In the genomic region with DNA sequence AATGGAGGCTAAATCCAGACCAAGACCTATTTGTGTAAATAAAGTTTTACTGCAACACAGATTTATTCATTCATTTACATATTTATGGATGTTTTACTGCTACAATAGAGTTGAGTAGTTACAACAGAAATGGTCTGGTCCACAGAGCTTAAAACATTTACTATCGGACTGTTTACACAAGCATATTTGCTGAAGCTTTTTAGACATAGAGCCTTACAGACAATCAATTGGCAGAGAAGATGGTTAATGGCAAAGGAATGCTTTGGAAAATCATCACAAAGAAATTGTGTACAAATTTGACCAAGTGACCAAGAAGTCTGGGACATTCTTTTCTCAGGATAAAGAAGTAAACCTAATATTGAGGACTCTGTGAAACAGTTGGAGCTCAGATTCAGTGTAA, we compare ENCODE assay signal across 20 cellular contexts.
"Had no signal": no experiment of that assay in that cellular context is flagged by ENCODE, and none has a peak within 500 bp of the region (broad histone marks: within the 10 kb centered on the region; RNA-seq: fewer than 3 reads in every experiment).

No MANE protein-coding gene starts in this region.

- H3K27ac ChIP-seq: adrenal gland, body of pancreas, dorsolateral prefrontal cortex, foreskin keratinocyte, thyroid gland, WERI-Rb-1 had no signal

- ATAC-seq: activated T-cell treated with anti-CD3 and anti-CD28 coated beads, Interleukin-2, amount 50 U/mL, for 72 hours; body of pancreas; left lobe of liver had no signal

- H3K27me3 Mint-ChIP-seq: activated naive CD4-positive, alpha-beta T cell treated with anti-CD3 and anti-CD28 coated beads, Interleukin-2, amount 50 U/mL, for 24 hours had no signal

- H3K4me1 Mint-ChIP-seq: activated naive CD4-positive, alpha-beta T cell treated with anti-CD3 and anti-CD28 coated beads, Interleukin-2, amount 50 U/mL, for 24 hours had no signal

- H3K9me3 Mint-ChIP-seq: activated naive CD4-positive, alpha-beta T cell treated with anti-CD3 and anti-CD28 coated beads, Interleukin-2, amount 50 U/mL, for 24 hours had no signal

- H3K27ac Mint-ChIP-seq: activated naive CD4-positive, alpha-beta T cell treated with anti-CD3 and anti-CD28 coated beads, Interleukin-2, amount 50 U/mL, for 24 hours; activated T-cell treated with anti-CD3 and anti-CD28 coated beads, Interleukin-2, amount 50 U/mL, for 72 hours; mesothelial cell of epicardium had no signal

- H3K36me3 Mint-ChIP-seq: activated naive CD4-positive, alpha-beta T cell treated with anti-CD3 and anti-CD28 coated beads, Interleukin-2, amount 50 U/mL, for 24 hours; mesothelial cell of epicardium had no signal

- H3K4me3 Mint-ChIP-seq: activated naive CD4-positive, alpha-beta T cell treated with anti-CD3 and anti-CD28 coated beads, Interleukin-2, amount 50 U/mL, for 24 hours; activated T-cell treated with anti-CD3 and anti-CD28 coated beads, Interleukin-2, amount 50 U/mL, for 72 hours; mesothelial cell of epicardium had no signal

- DNase-seq: activated CD4-positive, alpha-beta T cell treated with anti-CD3 and anti-CD28 coated beads for 1 hour; activated effector memory CD4-positive, alpha-beta T cell treated with anti-CD3 and anti-CD28 coated beads, Interleukin-2, amount 50 U/mL, for 16 hours; activated T-cell treated with anti-CD3 and anti-CD28 coated beads, Interleukin-2, amount 50 U/mL, for 72 hours; adrenal gland; body of pancreas; caudate nucleus; dorsolateral prefrontal cortex; hippocampal formation; occipital lobe; posterior cingulate gyrus; stimulated activated CD4-positive, alpha-beta T cell treated with anti-CD3 and anti-CD28 coated beads, Interleukin-12 subunit alpha, Interleukin-12 subunit beta, amount 100 ng/mL, for 4 hours; stimulated activated CD4-positive, alpha-beta T cell treated with anti-CD3 and anti-CD28 coated beads, Interleukin-1b, Interleukin-23, amount 100 ng/mL, for 48 hours; stimulated activated naive CD4-positive, alpha-beta T cell treated with Interleukin-2 at 50 U/mL for 16 hours; T-helper 2 cell; thyroid gland; WERI-Rb-1 had no signal
